In the genomic region with DNA sequence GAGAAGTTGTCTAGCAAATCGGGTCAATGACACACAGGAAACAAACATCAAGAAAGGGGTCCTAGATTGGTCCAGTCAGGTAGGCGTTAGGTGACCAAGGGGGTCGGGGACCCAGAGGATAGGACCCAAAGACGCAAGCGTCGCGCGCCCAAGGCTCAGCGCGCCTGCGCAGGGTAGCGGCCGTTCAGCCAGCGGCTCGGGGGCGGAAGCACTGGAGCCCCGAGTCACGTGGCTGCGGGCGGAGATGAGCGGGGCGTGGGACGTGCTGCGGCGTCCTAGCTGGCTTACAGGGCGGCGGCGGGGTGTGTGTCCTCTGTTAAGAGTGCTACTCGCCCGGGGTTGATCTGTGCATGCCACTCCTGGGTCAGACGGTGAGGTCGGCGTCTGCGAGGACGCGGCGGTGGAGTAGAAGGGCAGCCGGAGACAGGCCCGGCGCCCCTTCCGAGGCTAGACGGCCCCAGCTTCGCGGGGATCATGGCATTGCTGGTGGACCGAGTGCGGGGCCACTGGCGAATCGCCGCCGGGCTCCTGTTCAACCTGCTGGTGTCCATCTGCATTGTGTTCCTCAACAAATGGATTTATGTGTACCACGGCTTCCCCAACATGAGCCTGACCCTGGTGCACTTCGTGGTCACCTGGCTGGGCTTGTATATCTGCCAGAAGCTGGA, we compare ENCODE assay signal across 1 cellular context.
A peak's percentile ranks its signal among the peaks of the same experiment; 100 is the strongest.
TF ChIP-seq lines count a peak whose summit lies in the region.

A gene (plus strand): TSS at position 273 of the 668 bp plus-strand sequence. CDS start 202 bp downstream, at position 475.

TF ChIP-seq in K562, 482 proteins besides CTCF, POLR2A, EP300 and RAD21 (continued from another document):
- TF ChIP-seq ZNF830 (CRISPR knock-in tag; IDR thresholded peaks at IDR 0.05) (peak; percentile 15; the same call in 1 of the 2 replicates), ZNF3 (CRISPR knock-in tag; IDR thresholded peaks at IDR 0.05) (no peak), U2AF1 (optimal IDR thresholded peaks at IDR 0.05; ENCODE audit: low read depth, low read length) (no peak), RBM22 (IDR thresholded peaks at IDR 0.05; ENCODE audit: low read depth, low read length, poor library complexity, severe bottlenecking) (peak; percentile 87), PTRF (tag; IDR thresholded peaks at IDR 0.05) (no peak), ZNF239 (CRISPR knock-in tag; IDR thresholded peaks at IDR 0.05) (no peak), ZNF133 (CRISPR knock-in tag; IDR thresholded peaks at IDR 0.05) (no peak), MYBL2 (IDR thresholded peaks at IDR 0.05; ENCODE audit: low read depth) (no peak), MYBL2 (CRISPR knock-in tag; IDR thresholded peaks at IDR 0.05; ENCODE audit: borderline replicate concordance) (no peak), NBN (IDR thresholded peaks at IDR 0.05; ENCODE audit: low read depth) (no peak), ZNF24 (IDR thresholded peaks at IDR 0.05) (peak; percentile 9; the same call in 1 of the 2 replicates), SMAD2 (IDR thresholded peaks at IDR 0.05; ENCODE audit: low read depth, low read length) (no peak), SRSF1 (IDR thresholded peaks at IDR 0.05; ENCODE audit: low read depth, low read length) (no peak), CREB1 (IDR thresholded peaks at IDR 0.05) (peak; percentile 82), CREB1 (CRISPR knock-in tag; IDR thresholded peaks at IDR 0.05) (no peak; the same call in 1 of the 2 replicates), HLTF (IDR thresholded peaks at IDR 0.05) (no peak), SMAD4 (CRISPR knock-in tag; conservative IDR thresholded peaks at IDR 0.05) (peak; percentile 20; the same call in 1 of the 2 replicates), CXXC5 (CRISPR knock-in tag; IDR thresholded peaks at IDR 0.05) (peak; percentile 98), HMGN3 (IDR thresholded peaks at IDR 0.05; ENCODE audit: borderline replicate concordance, extremely low read depth, insufficient read length, low read depth, low read length) (peak; percentile 97)
- TF ChIP-seq, protein P1, sequence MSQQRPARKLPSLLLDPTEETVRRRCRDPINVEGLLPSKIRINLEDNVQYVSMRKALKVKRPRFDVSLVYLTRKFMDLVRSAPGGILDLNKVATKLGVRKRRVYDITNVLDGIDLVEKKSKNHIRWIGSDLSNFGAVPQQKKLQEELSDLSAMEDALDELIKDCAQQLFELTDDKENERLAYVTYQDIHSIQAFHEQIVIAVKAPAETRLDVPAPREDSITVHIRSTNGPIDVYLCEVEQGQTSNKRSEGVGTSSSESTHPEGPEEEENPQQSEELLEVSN (IDR thresholded peaks at IDR 0.05; ENCODE audit: borderline replicate concordance in 1 of 2, extremely low read depth in 1 of 2, insufficient read depth in 1 of 2, insufficient read length in 1 of 2, low read depth in 1 of 2, low read length in 1 of 2, poor library complexity in 1 of 2, severe bottlenecking in 1 of 2): peak; percentile 78 to 89
- TF ChIP-seq, protein P2, sequence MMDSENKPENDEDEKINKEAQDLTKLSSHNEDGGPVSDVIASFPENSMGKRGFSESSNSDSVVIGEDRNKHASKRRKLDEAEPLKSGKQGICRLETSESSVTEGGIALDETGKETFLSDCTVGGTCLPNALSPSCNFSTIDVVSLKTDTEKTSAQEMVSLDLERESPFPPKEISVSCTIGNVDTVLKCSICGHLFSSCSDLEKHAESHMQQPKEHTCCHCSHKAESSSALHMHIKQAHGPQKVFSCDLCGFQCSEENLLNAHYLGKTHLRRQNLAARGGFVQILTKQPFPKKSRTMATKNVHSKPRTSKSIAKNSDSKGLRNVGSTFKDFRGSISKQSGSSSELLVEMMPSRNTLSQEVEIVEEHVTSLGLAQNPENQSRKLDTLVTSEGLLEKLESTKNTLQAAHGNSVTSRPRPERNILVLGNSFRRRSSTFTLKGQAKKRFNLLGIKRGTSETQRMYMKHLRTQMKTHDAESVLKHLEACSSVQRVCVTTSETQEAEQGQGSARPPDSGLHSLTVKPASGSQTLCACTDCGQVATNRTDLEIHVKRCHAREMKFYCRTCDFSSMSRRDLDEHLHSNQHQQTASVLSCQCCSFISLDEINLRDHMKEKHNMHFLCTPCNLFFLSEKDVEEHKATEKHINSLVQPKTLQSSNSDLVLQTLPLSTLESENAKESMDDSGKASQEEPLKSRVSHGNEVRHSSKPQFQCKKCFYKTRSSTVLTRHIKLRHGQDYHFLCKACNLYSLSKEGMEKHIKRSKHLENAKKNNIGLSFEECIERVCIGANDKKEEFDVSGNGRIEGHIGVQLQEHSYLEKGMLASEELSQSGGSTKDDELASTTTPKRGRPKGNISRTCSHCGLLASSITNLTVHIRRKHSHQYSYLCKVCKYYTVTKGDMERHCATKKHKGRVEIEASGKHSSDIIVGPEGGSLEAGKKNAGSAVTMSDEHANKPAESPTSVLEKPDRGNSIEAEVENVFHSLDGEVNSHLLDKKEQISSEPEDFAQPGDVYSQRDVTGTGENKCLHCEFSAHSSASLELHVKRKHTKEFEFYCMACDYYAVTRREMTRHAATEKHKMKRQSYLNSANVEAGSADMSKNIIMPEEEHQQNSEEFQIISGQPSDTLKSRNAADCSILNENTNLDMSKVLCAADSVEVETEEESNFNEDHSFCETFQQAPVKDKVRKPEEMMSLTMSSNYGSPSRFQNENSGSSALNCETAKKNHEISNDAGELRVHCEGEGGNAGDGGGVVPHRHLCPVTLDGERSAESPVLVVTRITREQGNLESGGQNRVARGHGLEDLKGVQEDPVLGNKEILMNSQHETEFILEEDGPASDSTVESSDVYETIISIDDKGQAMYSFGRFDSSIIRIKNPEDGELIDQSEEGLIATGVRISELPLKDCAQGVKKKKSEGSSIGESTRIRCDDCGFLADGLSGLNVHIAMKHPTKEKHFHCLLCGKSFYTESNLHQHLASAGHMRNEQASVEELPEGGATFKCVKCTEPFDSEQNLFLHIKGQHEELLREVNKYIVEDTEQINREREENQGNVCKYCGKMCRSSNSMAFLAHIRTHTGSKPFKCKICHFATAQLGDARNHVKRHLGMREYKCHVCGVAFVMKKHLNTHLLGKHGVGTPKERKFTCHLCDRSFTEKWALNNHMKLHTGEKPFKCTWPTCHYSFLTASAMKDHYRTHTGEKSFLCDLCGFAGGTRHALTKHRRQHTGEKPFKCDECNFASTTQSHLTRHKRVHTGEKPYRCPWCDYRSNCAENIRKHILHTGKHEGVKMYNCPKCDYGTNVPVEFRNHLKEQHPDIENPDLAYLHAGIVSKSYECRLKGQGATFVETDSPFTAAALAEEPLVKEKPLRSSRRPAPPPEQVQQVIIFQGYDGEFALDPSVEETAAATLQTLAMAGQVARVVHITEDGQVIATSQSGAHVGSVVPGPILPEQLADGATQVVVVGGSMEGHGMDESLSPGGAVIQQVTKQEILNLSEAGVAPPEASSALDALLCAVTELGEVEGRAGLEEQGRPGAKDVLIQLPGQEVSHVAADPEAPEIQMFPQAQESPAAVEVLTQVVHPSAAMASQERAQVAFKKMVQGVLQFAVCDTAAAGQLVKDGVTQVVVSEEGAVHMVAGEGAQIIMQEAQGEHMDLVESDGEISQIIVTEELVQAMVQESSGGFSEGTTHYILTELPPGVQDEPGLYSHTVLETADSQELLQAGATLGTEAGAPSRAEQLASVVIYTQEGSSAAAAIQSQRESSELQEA (IDR thresholded peaks at IDR 0.05; ENCODE audit: low read depth): no peak
- TF ChIP-seq, protein P3, sequence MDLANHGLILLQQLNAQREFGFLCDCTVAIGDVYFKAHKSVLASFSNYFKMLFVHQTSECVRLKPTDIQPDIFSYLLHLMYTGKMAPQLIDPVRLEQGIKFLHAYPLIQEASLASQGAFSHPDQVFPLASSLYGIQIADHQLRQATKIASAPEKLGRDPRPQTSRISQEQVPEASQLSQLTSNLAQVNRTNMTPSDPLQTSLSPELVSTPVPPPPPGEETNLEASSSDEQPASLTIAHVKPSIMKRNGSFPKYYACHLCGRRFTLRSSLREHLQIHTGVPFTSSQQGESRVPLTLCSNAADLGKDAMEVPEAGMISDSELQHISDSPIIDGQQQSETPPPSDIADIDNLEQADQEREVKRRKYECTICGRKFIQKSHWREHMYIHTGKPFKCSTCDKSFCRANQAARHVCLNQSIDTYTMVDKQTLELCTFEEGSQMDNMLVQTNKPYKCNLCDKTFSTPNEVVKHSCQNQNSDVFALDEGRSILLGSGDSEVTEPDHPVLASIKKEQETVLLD (IDR thresholded peaks at IDR 0.05): peak; percentile 94
- TF ChIP-seq, protein P4, sequence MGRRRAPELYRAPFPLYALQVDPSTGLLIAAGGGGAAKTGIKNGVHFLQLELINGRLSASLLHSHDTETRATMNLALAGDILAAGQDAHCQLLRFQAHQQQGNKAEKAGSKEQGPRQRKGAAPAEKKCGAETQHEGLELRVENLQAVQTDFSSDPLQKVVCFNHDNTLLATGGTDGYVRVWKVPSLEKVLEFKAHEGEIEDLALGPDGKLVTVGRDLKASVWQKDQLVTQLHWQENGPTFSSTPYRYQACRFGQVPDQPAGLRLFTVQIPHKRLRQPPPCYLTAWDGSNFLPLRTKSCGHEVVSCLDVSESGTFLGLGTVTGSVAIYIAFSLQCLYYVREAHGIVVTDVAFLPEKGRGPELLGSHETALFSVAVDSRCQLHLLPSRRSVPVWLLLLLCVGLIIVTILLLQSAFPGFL (CRISPR knock-in tag; IDR thresholded peaks at IDR 0.05): no peak
- TF ChIP-seq, protein P5, sequence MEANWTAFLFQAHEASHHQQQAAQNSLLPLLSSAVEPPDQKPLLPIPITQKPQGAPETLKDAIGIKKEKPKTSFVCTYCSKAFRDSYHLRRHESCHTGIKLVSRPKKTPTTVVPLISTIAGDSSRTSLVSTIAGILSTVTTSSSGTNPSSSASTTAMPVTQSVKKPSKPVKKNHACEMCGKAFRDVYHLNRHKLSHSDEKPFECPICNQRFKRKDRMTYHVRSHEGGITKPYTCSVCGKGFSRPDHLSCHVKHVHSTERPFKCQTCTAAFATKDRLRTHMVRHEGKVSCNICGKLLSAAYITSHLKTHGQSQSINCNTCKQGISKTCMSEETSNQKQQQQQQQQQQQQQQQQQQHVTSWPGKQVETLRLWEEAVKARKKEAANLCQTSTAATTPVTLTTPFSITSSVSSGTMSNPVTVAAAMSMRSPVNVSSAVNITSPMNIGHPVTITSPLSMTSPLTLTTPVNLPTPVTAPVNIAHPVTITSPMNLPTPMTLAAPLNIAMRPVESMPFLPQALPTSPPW (CRISPR knock-in tag; IDR thresholded peaks at IDR 0.05): peak; percentile 49
